Comparison of ENCODE assay signal across 8 cellular contexts in genomic region chr14:20530771-20531571, GRCh38. TPM values are rescaled to one million over a fixed set of nuclear protein-coding genes. Genes with fewer than 3 reads are reported as not detected.
DNase-seq lines count a peak whose midpoint lies in the region; ATAC-seq, FAIRE-seq and TF ChIP-seq lines count a peak whose summit lies in the region.

No MANE protein-coding gene starts in this region.

- no peak overlapping the region for H3K27ac Mint-ChIP-seq in activated T-cell treated with anti-CD3 and anti-CD28 coated beads, Interleukin-2, amount 50 U/mL, for 24 hours

- intact Hi-C loops in IMR-90 (cut with micrococcal nuclease): loop anchor here (2.0 to 5.0 kb wide), 2 partner anchors 64 to 78 kb away; partner anchors contain the start of gene PNP

- H3K18ac ChIP-seq in IMR-90 (ENCODE audit: low read depth, low read length): no peak overlapping the region

- no peaks in the 10 kb centered on the region for H3K9me1 ChIP-seq in IMR-90 (ENCODE audit: insufficient read depth, low read length)

- no peak for TF ChIP-seq POLR2A in IMR-90 (IDR thresholded peaks at IDR 0.05; ENCODE audit: low read depth, low read length)
- no peak for TF ChIP-seq POLR2A in Peyer's patch (IDR thresholded peaks at IDR 0.05)

- no peak overlapping the region for H2BK120ac ChIP-seq in IMR-90 (ENCODE audit: low read depth, low read length)

- H3K27ac ChIP-seq in IMR-90 (ENCODE audit: insufficient read depth, low read length) (no peak overlapping the region), Peyer's patch (no peak overlapping the region)

- H3K36me3 Mint-ChIP-seq in activated T-cell treated with anti-CD3 and anti-CD28 coated beads, Interleukin-2, amount 50 U/mL, for 24 hours (ENCODE audit: low read depth): no peaks in the 10 kb centered on the region

- TF ChIP-seq CTCF in IMR-90 (conservative IDR thresholded peaks at IDR 0.05; ENCODE audit: low read depth, low read length) (peak; percentile 70), Peyer's patch (IDR thresholded peaks at IDR 0.05) (peak; percentile 38 to 74 (median 66))

- no peaks in the 10 kb centered on the region for H3K9me3 Mint-ChIP-seq in activated T-cell treated with anti-CD3 and anti-CD28 coated beads, Interleukin-2, amount 50 U/mL, for 24 hours

- H3K56ac ChIP-seq in IMR-90 (ENCODE audit: extremely low read depth, insufficient read depth, low read length): no peak overlapping the region

- 0 out of 2 replicates have a peak overlapping the region, but pooled peaks have one; percentile 58 for H3K4me2 ChIP-seq in IMR-90 (ENCODE audit: low read depth, low read length)

- H3K27me3 ChIP-seq in IMR-90 (ENCODE audit: control insufficient read depth, insufficient read depth, low read length): peaks cover 1% of the 10 kb centered on the region
- H3K27me3 ChIP-seq in Peyer's patch: no peaks in the 10 kb centered on the region

- no peak overlapping the region for H2BK5ac ChIP-seq in IMR-90 (ENCODE audit: low read depth, low read length, poor library complexity, severe bottlenecking)

- peak; percentile 69 for DNase-seq in IMR-90
- DNase-seq in Peyer's patch: peak; percentile 73 to 93 (median 84)
- DNase-seq in activated T-cell treated with anti-CD3 and anti-CD28 coated beads, Interleukin-2, amount 50 U/mL, for 24 hours: peak; percentile 75
- DNase-seq in fibroblast of peridontal ligament (ENCODE audit: extremely low read depth): peak; percentile 76
- peak; percentile 1 for DNase-seq in occipital lobe (lab: John Stamatoyannopoulos, UW)
- peak; percentile 75 for DNase-seq in superior temporal gyrus (ENCODE audit: extremely low spot score)

- H3K23ac ChIP-seq in IMR-90 (ENCODE audit: low read depth, low read length): no peak overlapping the region

- H3K4me3 ChIP-seq in IMR-90 (ENCODE audit: insufficient read depth, low read depth, low read length): no peak overlapping the region
- H3K4me3 ChIP-seq in Peyer's patch: no peak overlapping the region

- H3K9me3 ChIP-seq in IMR-90 (ENCODE audit: control insufficient read depth, insufficient read depth, low read length): no peaks in the 10 kb centered on the region
- no peaks in the 10 kb centered on the region for H3K9me3 ChIP-seq in Peyer's patch

- H2BK15ac ChIP-seq in IMR-90 (ENCODE audit: low read depth, low read length): no peak overlapping the region

- no peaks in the 10 kb centered on the region for H3K4me1 ChIP-seq in IMR-90 (ENCODE audit: control insufficient read depth, insufficient read depth, low read length)
- H3K4me1 ChIP-seq in Peyer's patch: no peaks in the 10 kb centered on the region

- POLR2A ChIA-PET in IMR-90 (lab: Charles Lee; ENCODE audit: unreplicated experiment): no interaction called here

- FAIRE-seq in G401.6 (lab: Jason Lieb, UNC): peak; percentile 74

- peak; percentile 84 for ATAC-seq in IMR-90 (ENCODE audit: low read depth)
- no peak for ATAC-seq in HG03342 (IDR thresholded peaks at IDR 0.05; ENCODE audit: unreplicated experiment)

- no peak overlapping the region for H3K4ac ChIP-seq in IMR-90 (ENCODE audit: low read depth, low read length)

- H3K36me3 ChIP-seq in IMR-90 (ENCODE audit: control insufficient read depth, insufficient read depth, low read length): no peaks in the 10 kb centered on the region
- no peaks in the 10 kb centered on the region for H3K36me3 ChIP-seq in Peyer's patch

- H3K79me1 ChIP-seq in IMR-90 (ENCODE audit: low read depth in 1 of 2, low read length in 2 of 2): no peaks in the 10 kb centered on the region

- dilution Hi-C loops in IMR-90 (cut with HindIII; ENCODE audit: low sequenced_read_pairs, unreplicated experiment): loop anchor here (25.0 kb wide), 1 partner anchor 131 kb away; no protein-coding TSS in a partner anchor

- H2AFZ ChIP-seq in IMR-90 (replicated peaks; ENCODE audit: low read length, poor library complexity): no peak overlapping the region

- H4K8ac ChIP-seq in IMR-90 (ENCODE audit: low read depth in 2 of 2, low read length in 2 of 2): no peak overlapping the region

- no peak overlapping the region for H2BK20ac ChIP-seq in IMR-90 (ENCODE audit: low read depth, low read length)

- H3K9ac ChIP-seq in IMR-90 (ENCODE audit: low read depth, low read length): no peak overlapping the region

- H3K4me3 Mint-ChIP-seq in activated T-cell treated with anti-CD3 and anti-CD28 coated beads, Interleukin-2, amount 50 U/mL, for 24 hours: peak overlapping the region; percentile 33

- no peak overlapping the region for H3K14ac ChIP-seq in IMR-90 (replicated peaks; ENCODE audit: low read depth, low read length)

- peaks cover 8% of the 10 kb centered on the region for H3K4me1 Mint-ChIP-seq in activated T-cell treated with anti-CD3 and anti-CD28 coated beads, Interleukin-2, amount 50 U/mL, for 24 hours (ENCODE audit: low read depth)

- H2AK5ac ChIP-seq in IMR-90 (ENCODE audit: low read depth, low read length): no peak overlapping the region

- no peak overlapping the region for H4K5ac ChIP-seq in IMR-90 (ENCODE audit: low read depth, low read length)

- BruUV-seq in IMR-90 (replicated peaks; lab: Mats Ljungman, UMichigan): no TSS peak

- H2AK9ac ChIP-seq in IMR-90 (replicated peaks; ENCODE audit: low read depth, low read length, poor library complexity): no peak overlapping the region

- H4K20me1 ChIP-seq in IMR-90 (ENCODE audit: insufficient read depth, low read length): no peaks in the 10 kb centered on the region

- WGBS in IMR-90 (ENCODE audit: extremely low coverage in 2 of 2, insufficient read length in 1 of 2), 2 experiments: no CpG with 5 or more reads among the region's 8 CpGs

- H4K91ac ChIP-seq in IMR-90 (ENCODE audit: insufficient read depth, low read depth, low read length): no peak overlapping the region

- peaks cover 4% of the 10 kb centered on the region for H3K27me3 Mint-ChIP-seq in activated T-cell treated with anti-CD3 and anti-CD28 coated beads, Interleukin-2, amount 50 U/mL, for 24 hours

- TF ChIP-seq RAD21 in IMR-90 (IDR thresholded peaks at IDR 0.05; ENCODE audit: low read length): peak; percentile 52

- CTCF ChIA-PET in IMR-90 (lab: Yijun Ruan, JAX): interaction anchor here (0.7 to 1.5 kb wide), 2 partner anchors 18 to 342 kb away, joined by 3 to 4 read pairs; no protein-coding TSS in a partner anchor

- in situ Hi-C loops in IMR-90 (cut with MboI; ENCODE audit: low sequenced_read_pairs): no loop called here

TF ChIP-seq in IMR-90, 13 proteins besides CTCF, POLR2A, EP300 and RAD21:
- TF ChIP-seq ELK1 (IDR thresholded peaks at IDR 0.05; ENCODE audit: borderline replicate concordance, low read depth, low read length) (no peak), SMC3 (IDR thresholded peaks at IDR 0.05; ENCODE audit: low read depth, low read length) (peak; percentile 62)

RNA-seq across cellular contexts. Expression of gene RNASE10, which starts 25.6 kb away (rescaled TPM):
- total RNA-seq in IMR-90 (2012; rRNA removed): not detected in 2 replicates
- not detected in 2 replicates for polyA plus RNA-seq in IMR-90 (2012; rRNA removed)
- polyA plus RNA-seq in IMR-90 (2012; cell fraction: cytosol; rRNA removed): not detected in 2 replicates
- polyA plus RNA-seq in IMR-90 (2012; cell fraction: nucleus; rRNA removed; ENCODE audit: low replicate concordance): not detected in 2 replicates
- total RNA-seq in Peyer's patch: not detected
- total RNA-seq in occipital lobe: not detected

RNA-seq across cellular contexts. Expression of gene RNASE9, which starts 29.9 kb away (rescaled TPM):
- total RNA-seq in IMR-90 (2012; rRNA removed) (not detected in 2 replicates), Peyer's patch (not detected), occipital lobe (not detected)
- not detected in 2 replicates for polyA plus RNA-seq in IMR-90 (2012; rRNA removed)
- not detected in 2 replicates for polyA plus RNA-seq in IMR-90 (2012; cell fraction: cytosol; rRNA removed)
- polyA plus RNA-seq in IMR-90 (2012; cell fraction: nucleus; rRNA removed; ENCODE audit: low replicate concordance): not detected in 2 replicates

RNA-seq across cellular contexts. Expression of gene RNASE11, which starts 56.8 kb away (rescaled TPM):
- not detected in 2 replicates for total RNA-seq in IMR-90 (2012; rRNA removed)
- not detected in 2 replicates for polyA plus RNA-seq in IMR-90 (2012; rRNA removed)
- not detected in 2 replicates for polyA plus RNA-seq in IMR-90 (2012; cell fraction: cytosol; rRNA removed)
- not detected in 2 replicates for polyA plus RNA-seq in IMR-90 (2012; cell fraction: nucleus; rRNA removed; ENCODE audit: low replicate concordance)
- total RNA-seq in Peyer's patch: not detected
- total RNA-seq in occipital lobe: not detected

Comparison
In these comparisons a context has a peak if more than half of its experiments do, and no peak if none do; other contexts are left out.
1. DNase-seq: peak in every context shown above with its lines; median percentile 84 in Peyer's patch; 76 in fibroblast of peridontal ligament; 75 in activated T-cell treated with anti-CD3 and anti-CD28 coated beads, Interleukin-2, amount 50 U/mL, for 24 hours; 75 in superior temporal gyrus; 69 in IMR-90; 1 in occipital lobe.